ENCODE assay signal across 9 cellular contexts in the genomic region with DNA sequence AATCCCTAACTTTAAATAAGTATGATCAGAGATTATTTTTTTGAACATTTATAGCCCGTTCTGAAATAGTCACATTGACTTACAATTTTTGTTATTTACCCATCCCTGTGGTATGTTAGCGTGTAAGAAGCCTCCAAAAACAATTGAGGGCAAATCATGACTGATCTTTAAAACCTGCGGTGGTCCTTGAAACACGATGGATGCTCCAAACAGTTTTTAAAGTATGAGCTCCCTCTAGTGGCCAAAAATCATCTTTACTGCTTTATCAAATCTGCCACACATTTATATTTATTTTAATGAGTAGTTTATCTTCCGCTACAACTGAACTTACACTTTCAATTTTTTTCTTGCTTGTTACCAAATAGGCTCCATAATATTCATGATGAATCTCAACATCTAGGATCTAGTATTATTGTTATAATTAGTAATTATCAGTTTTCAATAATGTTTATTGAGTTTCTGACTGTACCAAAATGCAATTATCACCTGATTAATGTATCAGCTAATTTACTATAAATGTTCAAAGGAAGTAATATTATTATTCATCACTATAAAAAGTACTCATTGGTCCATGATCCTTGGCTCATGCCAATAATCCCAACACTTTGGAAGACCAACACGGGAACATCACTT. TPM values are rescaled to one million over a fixed set of nuclear protein-coding genes. Genes with fewer than 3 reads are reported as not detected.
DNase-seq lines count a peak whose midpoint lies in the region; ATAC-seq, FAIRE-seq and TF ChIP-seq lines count a peak whose summit lies in the region.
"Had no signal": no experiment of that assay in that cellular context is flagged by ENCODE, and none has a peak within 500 bp of the region (broad histone marks: within the 10 kb centered on the region; RNA-seq: fewer than 3 reads in every experiment).

No MANE protein-coding gene starts in this region.

- TF ChIP-seq CTCF in LNCAP (IDR thresholded peaks at IDR 0.05) (peak; percentile 68), mucosa of descending colon (IDR thresholded peaks at IDR 0.05) (peak; percentile 29)

- no peak overlapping the region for H3K27ac Mint-ChIP-seq in CD4-positive, CD25-positive, alpha-beta regulatory T cell

- H3K4me3 ChIP-seq in CD4-positive, CD25-positive, alpha-beta regulatory T cell (ENCODE audit: low read depth, low read length): no peak overlapping the region
- H3K4me3 ChIP-seq in mucosa of descending colon: no peak overlapping the region

- no peaks in the 10 kb centered on the region for H3K4me1 ChIP-seq in CD4-positive, CD25-positive, alpha-beta regulatory T cell (ENCODE audit: control insufficient read depth, insufficient read depth, low read length, poor library complexity, severe bottlenecking)
- H3K4me1 ChIP-seq in mucosa of descending colon (ENCODE audit: low read depth): no peaks in the 10 kb centered on the region

- ATAC-seq in CD4-positive, CD25-positive, alpha-beta regulatory T cell (ENCODE audit: low read depth in 2 of 2): no peak
- no peak for ATAC-seq in mucosa of descending colon

- H3K27me3 Mint-ChIP-seq in CD4-positive, CD25-positive, alpha-beta regulatory T cell: peaks cover 40% of the 10 kb centered on the region
- H3K27me3 Mint-ChIP-seq: IgD-negative memory B cell had no signal

- H3K9me3 Mint-ChIP-seq in CD4-positive, CD25-positive, alpha-beta regulatory T cell: peaks cover 0 to 2% (median 0%) of the 10 kb centered on the region in 7 donors
- H3K9me3 Mint-ChIP-seq: IgD-negative memory B cell had no signal

- no peaks in the 10 kb centered on the region for H3K36me3 ChIP-seq in CD4-positive, CD25-positive, alpha-beta regulatory T cell (ENCODE audit: control insufficient read depth, insufficient read depth, low read length)
- no peaks in the 10 kb centered on the region for H3K36me3 ChIP-seq in mucosa of descending colon (ENCODE audit: low read depth)

- H3K27ac ChIP-seq in CD4-positive, CD25-positive, alpha-beta regulatory T cell (ENCODE audit: insufficient read depth, low read length, poor library complexity, severe bottlenecking): no peak overlapping the region

- DNase-seq in CD4-positive, CD25-positive, alpha-beta regulatory T cell: peak in 2 of 3 donors; percentile 40 to 61
- DNase-seq in GM19239 (ENCODE audit: insufficient read length, low spot score) (peak; percentile 37), OCI-M1 (lab: John Stamatoyannopoulos, UW) (peak; percentile 82), dermis blood vessel endothelial cell (peak; percentile 86), mucosa of descending colon (peak in 1 of 3 donors; percentile 44)
- DNase-seq in activated naive CD4-positive, alpha-beta T cell (lab: John Stamatoyannopoulos, UW): no peak
- DNase-seq in activated CD4-positive, alpha-beta T cell treated with anti-CD3 and anti-CD28 coated beads for 48 hours: no peak

- FAIRE-seq in GM19239 (lab: Jason Lieb, UNC): peak; percentile 76

- H3K4me3 Mint-ChIP-seq in CD4-positive, CD25-positive, alpha-beta regulatory T cell: no peak overlapping the region
- H3K4me3 Mint-ChIP-seq: IgD-negative memory B cell had no signal

- no peaks in the 10 kb centered on the region for H3K9me3 ChIP-seq in CD4-positive, CD25-positive, alpha-beta regulatory T cell (ENCODE audit: control insufficient read depth in 2 of 2, low read length in 2 of 2)
- H3K9me3 ChIP-seq in mucosa of descending colon: no peaks in the 10 kb centered on the region

- intact Hi-C loops in mucosa of descending colon (cut with DNase I, micrococcal nuclease): no loop called here

- H3K36me3 Mint-ChIP-seq in CD4-positive, CD25-positive, alpha-beta regulatory T cell: no peaks in the 10 kb centered on the region
- H3K36me3 Mint-ChIP-seq: IgD-negative memory B cell had no signal

- no peaks in the 10 kb centered on the region for H3K27me3 ChIP-seq in CD4-positive, CD25-positive, alpha-beta regulatory T cell (ENCODE audit: control insufficient read depth, insufficient read depth, low read length)

- peaks cover 0 to 4% (median 2%) of the 10 kb centered on the region in 4 donors for H3K4me1 Mint-ChIP-seq in CD4-positive, CD25-positive, alpha-beta regulatory T cell

RNA-seq across cellular contexts. Expression of a gene that starts 52.2 kb away (rescaled TPM):
- not detected for total RNA-seq in CD4-positive, CD25-positive, alpha-beta regulatory T cell
- polyA plus RNA-seq in CD4-positive, CD25-positive, alpha-beta regulatory T cell: under 1 TPM in 2 of 4 donors, not detected in 2; 0.03 to 0.07 TPM
- total RNA-seq in dermis blood vessel endothelial cell: 311 and 333 TPM in 2 replicates
- total RNA-seq in mucosa of descending colon: 100 to 1,000 TPM; 131 to 245 (median 136) TPM

Comparison
In these comparisons a context has a peak if more than half of its experiments do, and no peak if none do; other contexts are left out.
1. DNase-seq: peak in CD4-positive, CD25-positive, alpha-beta regulatory T cell (2 of 3), GM19239 (single experiment), OCI-M1 (single experiment) and dermis blood vessel endothelial cell (single experiment); none in activated naive CD4-positive, alpha-beta T cell (0 of 4) and activated CD4-positive, alpha-beta T cell treated with anti-CD3 and anti-CD28 coated beads for 48 hours (single experiment).
2. RNA of a gene that starts 52.2 kb away (total RNA-seq): 311 to 333 TPM in dermis blood vessel endothelial cell and 131 to 245 TPM in mucosa of descending colon; not detected in CD4-positive, CD25-positive, alpha-beta regulatory T cell (single experiment); every median in the first group is over 100 times any median in the second.